In the genomic region with DNA sequence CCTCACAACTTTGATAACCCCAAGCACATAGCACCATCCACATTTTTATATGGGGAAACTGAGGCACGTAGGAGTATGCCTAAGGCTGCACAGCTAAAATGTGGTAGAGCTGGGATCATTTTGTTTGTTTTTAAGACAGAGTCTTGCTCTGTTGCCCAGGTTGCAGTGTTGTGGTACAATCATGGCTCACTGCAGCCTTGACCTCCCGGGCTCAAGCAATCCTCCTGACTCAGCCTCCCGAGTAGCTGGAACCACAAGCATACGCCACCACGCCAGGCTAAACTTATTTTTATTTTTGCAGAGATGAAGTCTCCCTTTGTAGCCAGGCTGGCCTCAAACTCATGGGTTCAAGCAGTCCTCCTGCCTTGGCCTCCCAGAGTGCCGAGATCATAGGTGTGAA, we compare ENCODE assay signal across 34 cellular contexts.
"Had no signal": no experiment of that assay in that cellular context is flagged by ENCODE, and none has a peak within 500 bp of the region (broad histone marks: within the 10 kb centered on the region; RNA-seq: fewer than 3 reads in every experiment).

No MANE protein-coding gene starts in this region.

- H3K27ac ChIP-seq: KMS-11, Peyer's patch, WERI-Rb-1 had no signal

- H3K4me3 ChIP-seq: Peyer's patch had no signal

- H3K9ac ChIP-seq: KMS-11 had no signal

- DNase-seq: activated CD4-positive, alpha-beta memory T cell treated with anti-CD3 and anti-CD28 coated beads, Interleukin-2, amount 10 ng/mL, durations not matched to agents 7 days and 5 days; activated CD4-positive, alpha-beta T cell treated with anti-CD3 and anti-CD28 coated beads for 1 hour; activated CD4-positive, alpha-beta T cell treated with anti-CD3 and anti-CD28 coated beads for 48 hours; activated CD4-positive, CD25-positive, alpha-beta regulatory T cell; activated CD8-positive, alpha-beta memory T cell treated with anti-CD3 and anti-CD28 coated beads for 24 hours; activated CD8-positive, alpha-beta memory T cell treated with anti-CD3 and anti-CD28 coated beads, Interleukin-2, amount 10 ng/mL, durations not matched to agents 7 days and 5 days; activated CD8-positive, alpha-beta memory T cell treated with anti-CD3 and anti-CD28 coated beads, Interleukin-2, amount 50 U/mL, for 48 hours; activated effector memory CD4-positive, alpha-beta T cell treated with Interleukin-2 at 50 U/mL for 16 hours; activated naive CD4-positive, alpha-beta T cell treated with anti-CD3 and anti-CD28 coated beads, Interleukin-2, amount 10 ng/mL, durations not matched to agents 7 days and 5 days; activated naive CD8-positive, alpha-beta T cell treated with anti-CD3 and anti-CD28 coated beads, Interleukin-2, amount 50 U/mL, for 24 hours; activated T-cell treated with anti-CD3 and anti-CD28 coated beads, Interleukin-2, amount 50 U/mL, for 48 hours; anterior cingulate cortex; MM.1S; MV-4-11; NCI-H1092 treated with DMSO at 0.1 percent for 48 hours; NCI-H1417; NCI-H146; NCI-H187; NCI-H2029 treated with DMSO at 0.1 percent for 48 hours; NCI-H2107; NCI-H2171; NCI-H510A; NCI-H526; NCI-H748 treated with DMSO at 0.1 percent for 48 hours; NK-92 treated with Interleukin-12 subunit alpha and Interleukin-12 subunit beta, amount 100 ng/mL, for 24 hours; PC-3; Peyer's patch; RPMI8226; SW 1271; T-helper 1 cell; T-helper 2 cell; T1000; WERI-Rb-1 had no signal

- ATAC-seq: activated CD8-positive, alpha-beta memory T cell treated with anti-CD3 and anti-CD28 coated beads, Interleukin-2, amount 10 ng/mL, durations not matched to agents 7 days and 5 days; activated naive CD8-positive, alpha-beta T cell treated with anti-CD3 and anti-CD28 coated beads, Interleukin-2, amount 50 U/mL, for 24 hours; PC-3 had no signal

- H3K27me3 ChIP-seq: Peyer's patch had no signal

- H3K36me3 ChIP-seq: Peyer's patch, WERI-Rb-1 had no signal

- H3K9me3 ChIP-seq: Peyer's patch had no signal

- H3K4me2 ChIP-seq: KMS-11 had no signal
